ENCODE assay signal across 1 cellular context in the genomic region with DNA sequence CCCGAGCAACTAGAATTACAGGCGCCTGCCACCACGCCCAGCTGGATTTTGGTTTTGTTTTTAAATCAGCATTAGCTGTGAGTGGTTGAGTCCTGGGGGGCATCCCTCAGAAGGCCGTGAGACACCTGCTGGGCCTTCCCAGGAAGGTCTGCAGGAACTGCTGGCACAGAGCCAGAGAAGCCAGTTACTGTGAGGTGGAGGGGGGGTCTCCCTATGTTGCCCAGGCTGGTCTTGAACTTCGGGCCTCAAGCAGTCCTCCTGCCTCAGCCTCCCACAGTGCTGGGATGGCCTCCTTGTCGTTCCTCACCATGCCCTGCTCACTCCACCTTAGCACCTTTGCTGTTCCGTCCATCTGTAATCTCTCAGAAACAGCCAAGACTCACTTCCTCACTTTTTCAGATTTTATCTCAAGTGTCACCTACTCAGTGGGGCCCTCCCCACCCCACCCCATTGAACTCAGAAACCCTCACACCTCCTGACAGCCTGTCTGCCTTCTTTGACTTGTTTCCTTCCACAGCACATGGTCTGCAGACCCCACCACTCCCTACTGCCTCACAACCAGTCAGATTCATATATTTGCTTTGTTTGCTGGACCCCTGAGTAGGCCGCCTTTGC.
TF ChIP-seq lines count a peak whose summit lies in the region.

No MANE protein-coding gene starts in this region.

TF ChIP-seq in K562, 482 proteins besides CTCF, POLR2A, EP300 and RAD21 (continued from another document and continues in another):
- TF ChIP-seq, protein P1, sequence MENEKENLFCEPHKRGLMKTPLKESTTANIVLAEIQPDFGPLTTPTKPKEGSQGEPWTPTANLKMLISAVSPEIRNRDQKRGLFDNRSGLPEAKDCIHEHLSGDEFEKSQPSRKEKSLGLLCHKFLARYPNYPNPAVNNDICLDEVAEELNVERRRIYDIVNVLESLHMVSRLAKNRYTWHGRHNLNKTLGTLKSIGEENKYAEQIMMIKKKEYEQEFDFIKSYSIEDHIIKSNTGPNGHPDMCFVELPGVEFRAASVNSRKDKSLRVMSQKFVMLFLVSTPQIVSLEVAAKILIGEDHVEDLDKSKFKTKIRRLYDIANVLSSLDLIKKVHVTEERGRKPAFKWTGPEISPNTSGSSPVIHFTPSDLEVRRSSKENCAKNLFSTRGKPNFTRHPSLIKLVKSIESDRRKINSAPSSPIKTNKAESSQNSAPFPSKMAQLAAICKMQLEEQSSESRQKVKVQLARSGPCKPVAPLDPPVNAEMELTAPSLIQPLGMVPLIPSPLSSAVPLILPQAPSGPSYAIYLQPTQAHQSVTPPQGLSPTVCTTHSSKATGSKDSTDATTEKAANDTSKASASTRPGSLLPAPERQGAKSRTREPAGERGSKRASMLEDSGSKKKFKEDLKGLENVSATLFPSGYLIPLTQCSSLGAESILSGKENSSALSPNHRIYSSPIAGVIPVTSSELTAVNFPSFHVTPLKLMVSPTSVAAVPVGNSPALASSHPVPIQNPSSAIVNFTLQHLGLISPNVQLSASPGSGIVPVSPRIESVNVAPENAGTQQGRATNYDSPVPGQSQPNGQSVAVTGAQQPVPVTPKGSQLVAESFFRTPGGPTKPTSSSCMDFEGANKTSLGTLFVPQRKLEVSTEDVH (IDR thresholded peaks at IDR 0.05; ENCODE audit: low read depth, partially characterized antibody): no peak
- no peak for TF ChIP-seq ZNF449 (CRISPR knock-in tag; IDR thresholded peaks at IDR 0.05)
- TF ChIP-seq NR1H2 (CRISPR knock-in tag; IDR thresholded peaks at IDR 0.05): no peak
- no peak for TF ChIP-seq CEBPB (tag; IDR thresholded peaks at IDR 0.05)
- TF ChIP-seq NCOA1 (IDR thresholded peaks at IDR 0.05; ENCODE audit: low read depth): peak; percentile 81
- TF ChIP-seq PHB2 (IDR thresholded peaks at IDR 0.05; ENCODE audit: low read depth): no peak
- no peak for TF ChIP-seq ZBED1 (IDR thresholded peaks at IDR 0.05)
- TF ChIP-seq NCOA6 (IDR thresholded peaks at IDR 0.05): no peak
- no peak; the same call in 1 of the 2 replicates for TF ChIP-seq ZNF407 (IDR thresholded peaks at IDR 0.05; ENCODE audit: low read depth)
- no peak for TF ChIP-seq ZNF175 (CRISPR knock-in tag; IDR thresholded peaks at IDR 0.05; ENCODE audit: low read depth)
- TF ChIP-seq PBX2 (CRISPR knock-in tag; IDR thresholded peaks at IDR 0.05; ENCODE audit: low read depth): no peak
- peak; percentile 26 for TF ChIP-seq PBX2 (tag; conservative IDR thresholded peaks at IDR 0.05; ENCODE audit: low read depth)
- TF ChIP-seq ZSCAN32 (CRISPR knock-in tag; IDR thresholded peaks at IDR 0.05): no peak
- TF ChIP-seq ADNP (tag; IDR thresholded peaks at IDR 0.05): peak; percentile 91
- TF ChIP-seq, protein P2, sequence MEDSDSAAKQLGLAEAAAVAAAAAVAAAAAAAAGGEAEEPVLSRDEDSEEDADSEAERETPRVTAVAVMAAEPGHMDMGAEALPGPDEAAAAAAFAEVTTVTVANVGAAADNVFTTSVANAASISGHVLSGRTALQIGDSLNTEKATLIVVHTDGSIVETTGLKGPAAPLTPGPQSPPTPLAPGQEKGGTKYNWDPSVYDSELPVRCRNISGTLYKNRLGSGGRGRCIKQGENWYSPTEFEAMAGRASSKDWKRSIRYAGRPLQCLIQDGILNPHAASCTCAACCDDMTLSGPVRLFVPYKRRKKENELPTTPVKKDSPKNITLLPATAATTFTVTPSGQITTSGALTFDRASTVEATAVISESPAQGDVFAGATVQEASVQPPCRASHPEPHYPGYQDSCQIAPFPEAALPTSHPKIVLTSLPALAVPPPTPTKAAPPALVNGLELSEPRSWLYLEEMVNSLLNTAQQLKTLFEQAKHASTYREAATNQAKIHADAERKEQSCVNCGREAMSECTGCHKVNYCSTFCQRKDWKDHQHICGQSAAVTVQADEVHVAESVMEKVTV (CRISPR knock-in tag; IDR thresholded peaks at IDR 0.05): no peak
- TF ChIP-seq NRF1 (conservative IDR thresholded peaks at IDR 0.05 in 1 of 2, IDR thresholded peaks at IDR 0.05 in 1 of 2): 0 out of 4 replicates have a peak, but pooled peaks of 1 of the 2 experiments have one; percentile 6
- TF ChIP-seq EHMT2 (IDR thresholded peaks at IDR 0.05): no peak
- TF ChIP-seq HMG20A (CRISPR knock-in tag; conservative IDR thresholded peaks at IDR 0.05): no peak
- TF ChIP-seq TAF7 (tag; IDR thresholded peaks at IDR 0.05): no peak
- no peak for TF ChIP-seq KDM5B (IDR thresholded peaks at IDR 0.05; ENCODE audit: insufficient replicate concordance, low read depth, low read length)
- no peak for TF ChIP-seq ZNF609 (CRISPR knock-in tag; IDR thresholded peaks at IDR 0.05; ENCODE audit: borderline replicate concordance)
- TF ChIP-seq DPF2 (IDR thresholded peaks at IDR 0.05): peak; percentile 90
- TF ChIP-seq, protein P3, sequence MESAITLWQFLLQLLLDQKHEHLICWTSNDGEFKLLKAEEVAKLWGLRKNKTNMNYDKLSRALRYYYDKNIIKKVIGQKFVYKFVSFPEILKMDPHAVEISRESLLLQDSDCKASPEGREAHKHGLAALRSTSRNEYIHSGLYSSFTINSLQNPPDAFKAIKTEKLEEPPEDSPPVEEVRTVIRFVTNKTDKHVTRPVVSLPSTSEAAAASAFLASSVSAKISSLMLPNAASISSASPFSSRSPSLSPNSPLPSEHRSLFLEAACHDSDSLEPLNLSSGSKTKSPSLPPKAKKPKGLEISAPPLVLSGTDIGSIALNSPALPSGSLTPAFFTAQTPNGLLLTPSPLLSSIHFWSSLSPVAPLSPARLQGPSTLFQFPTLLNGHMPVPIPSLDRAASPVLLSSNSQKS (CRISPR knock-in tag; IDR thresholded peaks at IDR 0.05): no peak
- TF ChIP-seq ZFX (CRISPR knock-in tag; IDR thresholded peaks at IDR 0.05): peak; percentile 23; the same call in 1 of the 2 replicates
- TF ChIP-seq FOXJ3 (CRISPR knock-in tag; IDR thresholded peaks at IDR 0.05): no peak
- no peak for TF ChIP-seq PREB (CRISPR knock-in tag; IDR thresholded peaks at IDR 0.05)
